ENCODE assay signal across 31 cellular contexts in genomic region chr20:61045091-61045490, GRCh38.
"Had no signal": no experiment of that assay in that cellular context is flagged by ENCODE, and none has a peak within 500 bp of the region (broad histone marks: within the 10 kb centered on the region; RNA-seq: fewer than 3 reads in every experiment).

No MANE protein-coding gene starts in this region.

- H3K4me3 ChIP-seq: adrenal gland, body of pancreas, colonic mucosa, esophagus squamous epithelium, gastroesophageal sphincter, heart right ventricle had no signal

- H3K4me1 ChIP-seq: adrenal gland, body of pancreas, colonic mucosa, esophagus squamous epithelium, gastroesophageal sphincter, heart right ventricle had no signal

- DNase-seq: activated B cell treated with CpG ODN at 0.5 μM for 24 hours; activated CD4-positive, alpha-beta memory T cell treated with anti-CD3 and anti-CD28 coated beads for 36 hours; activated CD4-positive, alpha-beta T cell treated with anti-CD3 and anti-CD28 coated beads, Interleukin-2, amount 10 ng/mL, durations not matched to agents 24 days and 14 days; activated CD4-positive, CD25-positive, alpha-beta regulatory T cell treated with anti-CD3 and anti-CD28 coated beads, Interleukin-2, amount 50 U/mL, for 72 hours; activated CD8-positive, alpha-beta memory T cell treated with anti-CD3 and anti-CD28 coated beads, Interleukin-2, amount 10 ng/mL, durations not matched to agents 7 days and 5 days; activated CD8-positive, alpha-beta memory T cell treated with anti-CD3 and anti-CD28 coated beads, Interleukin-2, amount 50 U/mL, for 4 hours; activated CD8-positive, alpha-beta T cell treated with anti-CD3 and anti-CD28 coated beads, Interleukin-2, amount 10 ng/mL, durations not matched to agents 7 days and 5 days; activated effector memory CD4-positive, alpha-beta T cell treated with anti-CD3 and anti-CD28 coated beads, Interleukin-2, amount 50 U/mL, for 16 hours; activated naive CD4-positive, alpha-beta T cell treated with anti-CD3 and anti-CD28 coated beads for 36 hours; activated naive CD8-positive, alpha-beta T cell treated with anti-CD3 and anti-CD28 coated beads for 36 hours; activated naive CD8-positive, alpha-beta T cell treated with anti-CD3 and anti-CD28 coated beads, Interleukin-2, amount 50 U/mL, for 24 hours; activated T-cell treated with anti-CD3 and anti-CD28 coated beads, Interleukin-2, amount 50 U/mL, for 1 hour; activated T-cell treated with anti-CD3 and anti-CD28 coated beads, Interleukin-2, amount 50 U/mL, for 48 hours; aorta; body of pancreas; central memory CD4-positive, alpha-beta T cell; cerebellar nuclear complex; colonic mucosa; effector CD8-positive, alpha-beta T cell; esophagus squamous epithelium; foreskin melanocyte; heart right ventricle; T-helper 17 cell; T1000; WERI-Rb-1 had no signal

- ATAC-seq: activated CD4-positive, alpha-beta T cell treated with anti-CD3 and anti-CD28 coated beads for 36 hours; activated CD8-positive, alpha-beta memory T cell treated with anti-CD3 and anti-CD28 coated beads, Interleukin-2, amount 10 ng/mL, durations not matched to agents 7 days and 5 days; activated CD8-positive, alpha-beta T cell treated with anti-CD3 and anti-CD28 coated beads, Interleukin-2, amount 10 ng/mL, durations not matched to agents 7 days and 5 days; activated naive CD8-positive, alpha-beta T cell treated with anti-CD3 and anti-CD28 coated beads, Interleukin-2, amount 50 U/mL, for 24 hours; body of pancreas; gastroesophageal sphincter; T-helper 17 cell had no signal

- H3K9me3 ChIP-seq: adrenal gland, body of pancreas, colonic mucosa, esophagus squamous epithelium had no signal

- H3K27me3 ChIP-seq: adrenal gland, body of pancreas, colonic mucosa, esophagus squamous epithelium, gastroesophageal sphincter had no signal

- FAIRE-seq: endometrium, endothelial cell of umbilical vein had no signal

- H3K36me3 ChIP-seq: adrenal gland, colonic mucosa, esophagus squamous epithelium, gastroesophageal sphincter, heart right ventricle, WERI-Rb-1 had no signal

- H3K27ac ChIP-seq: adrenal gland, body of pancreas, colonic mucosa, epithelial cell of prostate, esophagus squamous epithelium, gastroesophageal sphincter, heart right ventricle, WERI-Rb-1 had no signal
